ENCODE assay signal across 8 cellular contexts in genomic region chr14:89504602-89505320, GRCh38.
DNase-seq lines count a peak whose midpoint lies in the region; ATAC-seq and TF ChIP-seq lines count a peak whose summit lies in the region.

No MANE protein-coding gene starts in this region.

- H3K27me3 Mint-ChIP-seq in dendritic cell treated with granulocyte-macrophage colony-stimulating factor and Interleukin-4, amounts not matched to agents 40 ng/mL and 50 ng/mL, for 4 days: no peaks in the 10 kb centered on the region
- H3K27me3 Mint-ChIP-seq in type B pancreatic cell: no peaks in the 10 kb centered on the region

- CTCF ChIA-PET in GM10248 (lab: Yijun Ruan, JAX): interaction anchor here (1.0 to 1.4 kb wide), 3 partner anchors 11 to 478 kb away, joined by 3 to 8 read pairs (median 4); no protein-coding TSS in a partner anchor

- TF ChIP-seq CTCF in type B pancreatic cell (conservative IDR thresholded peaks at IDR 0.05) (no peak), GM10248 (IDR thresholded peaks at IDR 0.05; ENCODE audit: control extremely low read depth, extremely low read depth, low read depth, missing control alignments) (no peak)

- intact Hi-C loops in dendritic cell treated with granulocyte-macrophage colony-stimulating factor and Interleukin-4, amounts not matched to agents 40 ng/mL and 50 ng/mL, for 4 days (cut with micrococcal nuclease): loop anchor here (1.0 kb wide), 1 partner anchor 18 kb away; no protein-coding TSS in a partner anchor

- no peaks in the 10 kb centered on the region for H3K9me3 Mint-ChIP-seq in dendritic cell treated with granulocyte-macrophage colony-stimulating factor and Interleukin-4, amounts not matched to agents 40 ng/mL and 50 ng/mL, for 4 days
- H3K9me3 Mint-ChIP-seq in type B pancreatic cell: peaks cover 5% of the 10 kb centered on the region

- H3K4me3 Mint-ChIP-seq in dendritic cell treated with granulocyte-macrophage colony-stimulating factor and Interleukin-4, amounts not matched to agents 40 ng/mL and 50 ng/mL, for 4 days: peak overlapping the region; percentile 13
- H3K4me3 Mint-ChIP-seq in type B pancreatic cell: no peak overlapping the region

- peaks cover 47% of the 10 kb centered on the region for H3K4me1 Mint-ChIP-seq in dendritic cell treated with granulocyte-macrophage colony-stimulating factor and Interleukin-4, amounts not matched to agents 40 ng/mL and 50 ng/mL, for 4 days (ENCODE audit: low read depth)
- peaks cover 10% of the 10 kb centered on the region for H3K4me1 Mint-ChIP-seq in type B pancreatic cell (ENCODE audit: unreplicated experiment)

- peak overlapping the region; percentile 96 for H3K27ac Mint-ChIP-seq in dendritic cell treated with granulocyte-macrophage colony-stimulating factor and Interleukin-4, amounts not matched to agents 40 ng/mL and 50 ng/mL, for 4 days
- no peak overlapping the region for H3K27ac Mint-ChIP-seq in type B pancreatic cell

- POLR2A ChIA-PET in GM10248 (lab: Yijun Ruan, JAX): no interaction called here

- H3K36me3 Mint-ChIP-seq in dendritic cell treated with granulocyte-macrophage colony-stimulating factor and Interleukin-4, amounts not matched to agents 40 ng/mL and 50 ng/mL, for 4 days (ENCODE audit: low read depth): peaks cover 11% of the 10 kb centered on the region
- peaks cover 11% of the 10 kb centered on the region for H3K36me3 Mint-ChIP-seq in type B pancreatic cell

- peak; percentile 68 for ATAC-seq in GM21390 (IDR thresholded peaks at IDR 0.05; ENCODE audit: unreplicated experiment)

- peak; percentile 65 for DNase-seq in ELR (ENCODE audit: low read depth)
- DNase-seq in M059J (ENCODE audit: low read depth): peak; percentile 77
- DNase-seq in type B pancreatic cell (ENCODE audit: extremely low spot score, unreplicated experiment): peak; percentile 29
- no peak for DNase-seq in cerebellum (ENCODE audit: low spot score)
- DNase-seq in GM10248 (ENCODE audit: extremely low spot score): no peak
- DNase-seq in DMS79 (lab: John Stamatoyannopoulos, UW): no peak

Comparison
In these comparisons a context has a peak if more than half of its experiments do, and no peak if none do; other contexts are left out.
1. DNase-seq: peak in ELR (single experiment), M059J (single experiment) and type B pancreatic cell (single experiment); none in cerebellum (single experiment), GM10248 (single experiment) and DMS79 (single experiment).